In the genomic region with DNA sequence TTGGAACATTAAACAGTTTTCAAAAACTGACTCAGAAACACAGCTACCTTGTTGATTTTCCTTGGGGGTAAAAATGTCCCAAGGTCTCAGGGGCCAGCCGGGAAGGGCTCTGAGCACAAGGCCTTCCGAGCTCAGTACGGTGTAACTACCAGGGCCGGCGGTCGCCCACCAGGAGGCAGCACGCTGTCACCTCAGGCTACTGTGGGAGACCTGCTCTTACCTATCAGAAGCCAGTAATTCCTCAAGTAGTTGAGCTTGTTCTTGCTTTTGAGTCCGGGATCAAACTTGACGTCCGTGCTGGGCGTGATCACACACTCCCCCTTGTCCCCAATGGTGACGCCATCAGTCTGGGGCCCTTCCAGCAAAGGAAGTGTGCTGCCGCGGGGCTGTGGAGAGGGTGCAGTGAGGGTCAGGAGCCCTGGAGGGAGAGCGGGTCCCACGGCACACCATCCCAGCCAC, we compare ENCODE assay signal across 1 cellular context.
TF ChIP-seq lines count a peak whose summit lies in the region.

No MANE protein-coding gene starts in this region.

TF ChIP-seq in HCT116, 20 proteins besides CTCF, POLR2A, EP300 and RAD21 (continued from another document):
- TF ChIP-seq, protein P1, sequence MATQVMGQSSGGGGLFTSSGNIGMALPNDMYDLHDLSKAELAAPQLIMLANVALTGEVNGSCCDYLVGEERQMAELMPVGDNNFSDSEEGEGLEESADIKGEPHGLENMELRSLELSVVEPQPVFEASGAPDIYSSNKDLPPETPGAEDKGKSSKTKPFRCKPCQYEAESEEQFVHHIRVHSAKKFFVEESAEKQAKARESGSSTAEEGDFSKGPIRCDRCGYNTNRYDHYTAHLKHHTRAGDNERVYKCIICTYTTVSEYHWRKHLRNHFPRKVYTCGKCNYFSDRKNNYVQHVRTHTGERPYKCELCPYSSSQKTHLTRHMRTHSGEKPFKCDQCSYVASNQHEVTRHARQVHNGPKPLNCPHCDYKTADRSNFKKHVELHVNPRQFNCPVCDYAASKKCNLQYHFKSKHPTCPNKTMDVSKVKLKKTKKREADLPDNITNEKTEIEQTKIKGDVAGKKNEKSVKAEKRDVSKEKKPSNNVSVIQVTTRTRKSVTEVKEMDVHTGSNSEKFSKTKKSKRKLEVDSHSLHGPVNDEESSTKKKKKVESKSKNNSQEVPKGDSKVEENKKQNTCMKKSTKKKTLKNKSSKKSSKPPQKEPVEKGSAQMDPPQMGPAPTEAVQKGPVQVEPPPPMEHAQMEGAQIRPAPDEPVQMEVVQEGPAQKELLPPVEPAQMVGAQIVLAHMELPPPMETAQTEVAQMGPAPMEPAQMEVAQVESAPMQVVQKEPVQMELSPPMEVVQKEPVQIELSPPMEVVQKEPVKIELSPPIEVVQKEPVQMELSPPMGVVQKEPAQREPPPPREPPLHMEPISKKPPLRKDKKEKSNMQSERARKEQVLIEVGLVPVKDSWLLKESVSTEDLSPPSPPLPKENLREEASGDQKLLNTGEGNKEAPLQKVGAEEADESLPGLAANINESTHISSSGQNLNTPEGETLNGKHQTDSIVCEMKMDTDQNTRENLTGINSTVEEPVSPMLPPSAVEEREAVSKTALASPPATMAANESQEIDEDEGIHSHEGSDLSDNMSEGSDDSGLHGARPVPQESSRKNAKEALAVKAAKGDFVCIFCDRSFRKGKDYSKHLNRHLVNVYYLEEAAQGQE (IDR thresholded peaks at IDR 0.05; ENCODE audit: low read depth) = no peak
- TF ChIP-seq SRF (IDR thresholded peaks at IDR 0.05; ENCODE audit: low read depth) = no peak
